Comparison of ENCODE assay signal across 9 cellular contexts in genomic region chr17:19728114-19728495, GRCh38. TPM values are rescaled to one million over a fixed set of nuclear protein-coding genes. Genes with fewer than 3 reads are reported as not detected.
DNase-seq lines count a peak whose midpoint lies in the region; ATAC-seq, FAIRE-seq and TF ChIP-seq lines count a peak whose summit lies in the region.
"Had no signal": no experiment of that assay in that cellular context is flagged by ENCODE, and none has a peak within 500 bp of the region (broad histone marks: within the 10 kb centered on the region; RNA-seq: fewer than 3 reads in every experiment).

No MANE protein-coding gene starts in this region.

- peak; percentile 75 for DNase-seq in Caki2 (ENCODE audit: low read depth)
- peak; percentile 98 for DNase-seq in NCI-H510A treated with DMSO at 0.1 percent for 48 hours (lab: John Stamatoyannopoulos, UW)
- no peak for DNase-seq in GM12892 (ENCODE audit: insufficient read length)
- DNase-seq in CD4-positive, alpha-beta T cell, result no peak
- DNase-seq in activated naive CD8-positive, alpha-beta T cell treated with anti-CD3 and anti-CD28 coated beads for 36 hours, result no peak
- no peak for DNase-seq in A673 (ENCODE audit: low spot score)

- no peak for TF ChIP-seq CTCF in CD4-positive, alpha-beta T cell (IDR thresholded peaks at IDR 0.05)
- TF ChIP-seq CTCF in A673 (conservative IDR thresholded peaks at IDR 0.05; ENCODE audit: low read depth, low read length), result no peak

- no peak overlapping the region for H3K4me3 ChIP-seq in duodenal mucosa (ENCODE audit: low read depth in 1 of 2, low read length in 2 of 2)
- no peak overlapping the region for H3K4me3 ChIP-seq in mucosa of rectum (ENCODE audit: low read length in 2 of 2)
- no peak overlapping the region for H3K4me3 ChIP-seq in A673 (ENCODE audit: low read depth, low read length, poor library complexity, severe bottlenecking)

- no peak for ATAC-seq in CD4-positive, alpha-beta T cell (ENCODE audit: poor library complexity)

- H3K27me3 ChIP-seq in duodenal mucosa (ENCODE audit: control insufficient read depth in 1 of 2, insufficient read depth in 2 of 2, low read length in 2 of 2), result no peaks in the 10 kb centered on the region
- H3K27me3 ChIP-seq in mucosa of rectum (ENCODE audit: control insufficient read depth in 2 of 2, insufficient read depth in 2 of 2, low read length in 2 of 2), result no peaks in the 10 kb centered on the region
- no peaks in the 10 kb centered on the region for H3K27me3 ChIP-seq in CD4-positive, alpha-beta T cell (ENCODE audit: control insufficient read depth, insufficient read depth, low read length)
- no peaks in the 10 kb centered on the region for H3K27me3 ChIP-seq in A673 (replicated peaks; ENCODE audit: insufficient read depth, low read depth, low read length, poor library complexity)

- CTCF ChIA-PET in CD4-positive, alpha-beta T cell (lab: Charles Lee), result interaction anchor here (1.9 kb wide), 1 partner anchor 17 kb away, joined by 6 read pairs; no protein-coding TSS in a partner anchor
- CTCF ChIA-PET in A673 (lab: Charles Lee), result interaction anchor here (0.6 kb wide), 1 partner anchor 37 kb away, joined by 9 read pairs; no protein-coding TSS in a partner anchor

- H3K9me3 Mint-ChIP-seq in CD4-positive, alpha-beta T cell, result no peaks in the 10 kb centered on the region
- no peaks in the 10 kb centered on the region for H3K9me3 Mint-ChIP-seq in activated naive CD8-positive, alpha-beta T cell treated with anti-CD3 and anti-CD28 coated beads for 36 hours

- peak overlapping the region; percentile 76 for H3K27ac ChIP-seq in duodenal mucosa (ENCODE audit: low read depth, low read length)
- H3K27ac ChIP-seq in mucosa of rectum (ENCODE audit: low read depth in 2 of 2, low read length in 2 of 2), result peak overlapping the region; percentile 78 to 83
- no peak overlapping the region for H3K27ac ChIP-seq in CD4-positive, alpha-beta T cell (ENCODE audit: low read depth, low read length)
- no peak overlapping the region for H3K27ac ChIP-seq in A673 (ENCODE audit: low read depth, low read length, poor library complexity, severe bottlenecking)

- POLR2A ChIA-PET in CD4-positive, alpha-beta T cell (lab: Charles Lee), result interaction anchor here (1.0 kb wide), 1 partner anchor 111 kb away, joined by 3 read pairs; no protein-coding TSS in a partner anchor
- POLR2A ChIA-PET in A673 (lab: Charles Lee; ENCODE audit: low non-redundant PET), result interaction anchor here (0.5 kb wide), 1 partner anchor 17 kb away, joined by 3 read pairs; no protein-coding TSS in a partner anchor

- BruUV-seq in A673 (replicated peaks; lab: Mats Ljungman, UMichigan), result no TSS peak

- H3K4me3 Mint-ChIP-seq in CD4-positive, alpha-beta T cell, result no peak overlapping the region
- no peak overlapping the region for H3K4me3 Mint-ChIP-seq in activated naive CD8-positive, alpha-beta T cell treated with anti-CD3 and anti-CD28 coated beads for 36 hours

- H3K27ac Mint-ChIP-seq in CD4-positive, alpha-beta T cell, result no peak overlapping the region
- no peak overlapping the region for H3K27ac Mint-ChIP-seq in activated naive CD8-positive, alpha-beta T cell treated with anti-CD3 and anti-CD28 coated beads for 36 hours

- peak overlapping the region; percentile 30 to 48 for H3K9ac ChIP-seq in duodenal mucosa (ENCODE audit: low read depth in 1 of 2, low read length in 2 of 2)
- H3K9ac ChIP-seq in mucosa of rectum (ENCODE audit: low read depth in 1 of 2, low read length in 2 of 2), result peak overlapping the region; percentile 24 to 50

- TF ChIP-seq POLR2A in GM12892 (IDR thresholded peaks at IDR 0.05; ENCODE audit: low read depth, low read length), result no peak

- H3K27me3 Mint-ChIP-seq in CD4-positive, alpha-beta T cell, result no peaks in the 10 kb centered on the region
- H3K27me3 Mint-ChIP-seq in activated naive CD8-positive, alpha-beta T cell treated with anti-CD3 and anti-CD28 coated beads for 36 hours, result no peaks in the 10 kb centered on the region

- H3K9me3 ChIP-seq in duodenal mucosa (ENCODE audit: control insufficient read depth in 1 of 2, low read length in 2 of 2), result no peaks in the 10 kb centered on the region
- no peaks in the 10 kb centered on the region for H3K9me3 ChIP-seq in mucosa of rectum (ENCODE audit: control insufficient read depth in 2 of 2, low read length in 2 of 2)
- no peaks in the 10 kb centered on the region for H3K9me3 ChIP-seq in CD4-positive, alpha-beta T cell (ENCODE audit: control insufficient read depth, low read length)
- H3K9me3 ChIP-seq in A673 (ENCODE audit: low read depth, low read length, poor library complexity, severe bottlenecking), result no peaks in the 10 kb centered on the region

- intact Hi-C loops in CD4-positive, alpha-beta T cell (cut with DNase I, micrococcal nuclease), result no loop called here
- intact Hi-C loops in A673 (cut with micrococcal nuclease; ENCODE audit: unreplicated experiment), result no loop called here

- peaks cover 37% of the 10 kb centered on the region for H3K4me1 Mint-ChIP-seq in CD4-positive, alpha-beta T cell (ENCODE audit: low read depth)
- peaks cover 14% of the 10 kb centered on the region for H3K4me1 Mint-ChIP-seq in activated naive CD8-positive, alpha-beta T cell treated with anti-CD3 and anti-CD28 coated beads for 36 hours

- FAIRE-seq in GM12892 (lab: Jason Lieb, UNC), result no peak

- no peaks in the 10 kb centered on the region for H3K36me3 ChIP-seq in duodenal mucosa (ENCODE audit: control insufficient read depth in 1 of 2, insufficient read depth in 2 of 2, low read length in 2 of 2)
- H3K36me3 ChIP-seq in mucosa of rectum (ENCODE audit: control insufficient read depth in 2 of 2, insufficient read depth in 2 of 2, low read length in 2 of 2), result no peaks in the 10 kb centered on the region
- H3K36me3 ChIP-seq in A673 (ENCODE audit: insufficient read depth, low read length, poor library complexity, severe bottlenecking), result no peaks in the 10 kb centered on the region

- in situ Hi-C loops in Caki2 (cut with HindIII; ENCODE audit: low pct_unique_long_range_greater_than_20kb, low sequenced_read_pairs), result no loop called here

- H3K4me1 ChIP-seq in duodenal mucosa (ENCODE audit: control insufficient read depth in 1 of 2, insufficient read depth in 2 of 2, low read length in 2 of 2) (peaks cover 15 to 19% of the 10 kb centered on the region in 2 donors), mucosa of rectum (ENCODE audit: control insufficient read depth in 2 of 2, insufficient read depth in 2 of 2, low read length in 2 of 2) (peaks cover 21 to 33% of the 10 kb centered on the region in 2 donors), A673 (ENCODE audit: insufficient read depth, low read length, poor library complexity, severe bottlenecking) (no peaks in the 10 kb centered on the region)

- H3K36me3 Mint-ChIP-seq in CD4-positive, alpha-beta T cell (ENCODE audit: low read depth), result no peaks in the 10 kb centered on the region
- H3K36me3 Mint-ChIP-seq in activated naive CD8-positive, alpha-beta T cell treated with anti-CD3 and anti-CD28 coated beads for 36 hours, result no peaks in the 10 kb centered on the region

RNA-seq across cellular contexts. Expression of gene SLC47A2, which starts 11.7 kb away (rescaled TPM):
- total RNA-seq in Caki2 (2014; rRNA removed; shearing (Covaris generic); ENCODE audit: low replicate concordance), result 44.7 and 62.1 TPM in 2 replicates
- polyA plus RNA-seq in GM12892 (2012; ENCODE audit: missing spikeins), result not detected
- total RNA-seq in CD4-positive, alpha-beta T cell, result not detected
- total RNA-seq in activated naive CD8-positive, alpha-beta T cell treated with anti-CD3 and anti-CD28 coated beads for 36 hours, result not detected
- total RNA-seq in A673 (2021), result not detected in 2 replicates
- total RNA-seq: subcutaneous adipose tissue had no signal

RNA-seq across cellular contexts. Expression of gene ALDH3A1, which starts 20.0 kb away (rescaled TPM):
- not detected in 2 replicates for total RNA-seq in Caki2 (2014; rRNA removed; shearing (Covaris generic); ENCODE audit: low replicate concordance)
- not detected for polyA plus RNA-seq in GM12892 (2012; ENCODE audit: missing spikeins)
- total RNA-seq in CD4-positive, alpha-beta T cell, result not detected
- under 1 TPM; 0.34 to 0.47 TPM for total RNA-seq in activated naive CD8-positive, alpha-beta T cell treated with anti-CD3 and anti-CD28 coated beads for 36 hours
- 0.20 TPM in 1 of 2 replicates, not detected in the other for total RNA-seq in A673 (2021)

Comparison
In these comparisons a context has a peak if more than half of its experiments do, and no peak if none do; other contexts are left out.
1. DNase-seq: peak in Caki2 (single experiment) and NCI-H510A treated with DMSO at 0.1 percent for 48 hours (single experiment); none in GM12892 (single experiment), CD4-positive, alpha-beta T cell (0 of 10), activated naive CD8-positive, alpha-beta T cell treated with anti-CD3 and anti-CD28 coated beads for 36 hours (single experiment) and A673 (single experiment).
2. H3K27ac ChIP-seq: peak in duodenal mucosa (single experiment) and mucosa of rectum (2 of 2); none in CD4-positive, alpha-beta T cell (single experiment) and A673 (single experiment).
3. RNA of gene SLC47A2, which starts 11.7 kb away (total RNA-seq): 44.7 to 62.1 TPM in Caki2; not detected in CD4-positive, alpha-beta T cell, not detected in activated naive CD8-positive, alpha-beta T cell treated with anti-CD3 and anti-CD28 coated beads for 36 hours and not detected in A673; every median in the first group is over 10 times any median in the second.